In the genomic region with DNA sequence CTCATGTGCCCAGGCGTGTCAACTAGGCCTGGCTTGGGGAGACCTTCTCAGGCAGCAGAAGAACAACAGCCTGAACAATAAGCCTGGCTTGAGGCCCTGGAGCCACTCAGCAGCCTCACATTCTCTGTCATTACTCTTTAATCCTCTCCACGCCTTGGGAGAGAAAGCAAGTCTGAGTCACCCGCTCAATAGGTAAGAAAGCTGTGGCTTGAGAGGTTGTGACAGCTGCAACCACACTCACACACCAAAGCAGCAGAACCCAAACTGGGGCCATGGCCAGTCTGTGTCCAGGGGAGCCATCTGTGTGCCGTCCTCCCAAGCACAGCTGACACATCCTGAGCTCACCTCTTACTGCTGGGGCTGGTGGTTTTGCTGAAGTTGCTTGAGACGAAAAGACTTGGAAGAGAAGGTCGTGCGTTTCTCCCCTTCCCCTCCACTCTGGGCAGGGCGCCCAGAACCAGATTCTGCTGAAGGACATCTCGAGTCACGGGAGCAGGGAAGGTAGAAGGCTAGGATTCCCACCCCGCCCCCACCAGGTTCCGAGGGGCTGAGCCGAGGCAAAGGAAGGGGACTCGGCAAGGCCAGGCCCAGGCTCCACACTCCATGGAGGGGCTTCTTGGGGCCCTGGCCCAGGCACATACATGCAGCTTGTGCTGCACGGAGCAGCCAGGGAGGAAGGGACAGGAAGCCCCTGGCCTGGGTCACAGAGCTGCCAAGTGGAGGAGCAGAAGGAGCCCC, we compare ENCODE assay signal across 10 cellular contexts. TPM values are rescaled to one million over a fixed set of nuclear protein-coding genes. Genes with fewer than 3 reads are reported as not detected.
A peak's percentile ranks its signal among the peaks of the same experiment; 100 is the strongest.
DNase-seq lines count a peak whose midpoint lies in the region; ATAC-seq, FAIRE-seq and TF ChIP-seq lines count a peak whose summit lies in the region.
"Had no signal": no experiment of that assay in that cellular context is flagged by ENCODE, and none has a peak within 500 bp of the region (broad histone marks: within the 10 kb centered on the region; RNA-seq: fewer than 3 reads in every experiment).

No MANE protein-coding gene starts in this region.

- intact Hi-C loops in ovary (cut with DNase I) = no loop called here

- FAIRE-seq in H1 (lab: Jason Lieb, UNC) = no peak

- ATAC-seq in GM21619 (IDR thresholded peaks at IDR 0.05; ENCODE audit: unreplicated experiment) = no peak
- ATAC-seq in GM19455 (IDR thresholded peaks at IDR 0.05; ENCODE audit: unreplicated experiment) = no peak
- no peak for ATAC-seq in GM21515 (IDR thresholded peaks at IDR 0.05; ENCODE audit: unreplicated experiment)
- ATAC-seq: stimulated activated naive CD8-positive, alpha-beta T cell treated with anti-CD3 and anti-CD28 coated beads, Interleukin-15, amount 100 ng/mL, for 72 hours had no signal

- no peak overlapping the region for H3K27ac ChIP-seq in H1 (ENCODE audit: low read depth, low read length)
- no peak overlapping the region for H3K27ac ChIP-seq in ovary
- H3K27ac ChIP-seq: skin epidermis had no signal

- H4K5ac ChIP-seq in H1 (ENCODE audit: insufficient read length, low read depth, low read length) = no peak overlapping the region

- peaks cover 3% of the 10 kb centered on the region; the same call in 1 of the 2 replicates for H3K23me2 ChIP-seq in H1 (ENCODE audit: low read depth, low read length)

- H2BK5ac ChIP-seq in H1 (ENCODE audit: low read depth, low read length) = 0 out of 2 replicates have a peak overlapping the region, but pooled peaks have one; percentile 55

- TF ChIP-seq CTCF in H1 (IDR thresholded peaks at IDR 0.05; ENCODE audit: control extremely low read depth in 1 of 3, insufficient read depth in 1 of 3, low read depth in 1 of 3, low read length in 3 of 3) = no peak
- TF ChIP-seq CTCF in ovary (IDR thresholded peaks at IDR 0.05) = no peak

- no peak overlapping the region for H4K91ac ChIP-seq in H1 (replicated peaks; ENCODE audit: insufficient read length, low read length)

- H3K27me3 ChIP-seq in H1 (replicated peaks in 1 of 4; ENCODE audit: control insufficient read depth in 3 of 4, extremely low read depth in 1 of 4, insufficient read depth in 3 of 4, low read length in 3 of 4) = peaks cover 0 to 3% (median 1%) of the 10 kb centered on the region in 4 experiments; a peak in 3 of 7 replicates
- H3K27me3 ChIP-seq in ovary = no peaks in the 10 kb centered on the region

- no peaks in the 10 kb centered on the region for H4K20me1 ChIP-seq in H1 (replicated peaks in 1 of 2; ENCODE audit: control insufficient read depth in 1 of 2, insufficient read depth in 2 of 2, low read length in 2 of 2)

- no peak for TF ChIP-seq EP300 in H1 (IDR thresholded peaks at IDR 0.05; ENCODE audit: borderline replicate concordance in 1 of 2, low read depth in 2 of 2, low read length in 2 of 2)
- TF ChIP-seq EP300 in ovary (IDR thresholded peaks at IDR 0.05) = no peak

- peak overlapping the region; percentile 39; the same call in 1 of the 2 replicates for H3K18ac ChIP-seq in H1 (ENCODE audit: extremely low read depth, low read length)

- no peak overlapping the region for H3K23ac ChIP-seq in H1 (ENCODE audit: insufficient read length)

- peak overlapping the region; percentile 42; the same call in 1 of the 2 replicates for H2BK12ac ChIP-seq in H1 (ENCODE audit: low read depth, low read length)

- no peaks in the 10 kb centered on the region; the same call in 1 of the 2 replicates for H3K79me1 ChIP-seq in H1 (ENCODE audit: low read depth, low read length)

- CTCF ChIA-PET in H1 (lab: Charles Lee; ENCODE audit: partially characterized antibody) = interaction anchor here (0.6 to 13.7 kb wide), 11 partner anchors 13 to 259 kb away, joined by 3 to 178 read pairs (median 3); partner anchors contain the start of gene ZDHHC22

- no peak overlapping the region; a peak in 1 of 4 replicates for H3K4me2 ChIP-seq in H1 (ENCODE audit: insufficient read depth in 1 of 2, low read depth in 2 of 2, low read length in 2 of 2)

- no peak overlapping the region for H3K4me3 ChIP-seq in H1 (ENCODE audit: extremely low read depth in 1 of 4, insufficient read depth in 2 of 4, low read depth in 3 of 4, low read length in 4 of 4)
- H3K4me3 ChIP-seq in ovary = no peak overlapping the region
- H3K4me3 ChIP-seq: skin epidermis had no signal

- POLR2A ChIA-PET in H1 (lab: Charles Lee; ENCODE audit: partially characterized antibody) = interaction anchor here (0.9 kb wide), 1 partner anchor 35 kb away, joined by 3 read pairs; no protein-coding TSS in a partner anchor

- no peak overlapping the region for H2BK20ac ChIP-seq in H1 (ENCODE audit: low read length)

- WGBS in H1 (ENCODE audit: extremely low coverage in 1 of 2, insufficient coverage in 1 of 2, insufficient read length in 1 of 2, insufficient replicate concordance in 2 of 2, low coverage in 1 of 2, low lambda C conversion rate in 2 of 2, missing lambda C conversion rate in 1 of 2), 2 experiments = 77% methylated on average over 15 of the region's 15 CpGs; no CpG with 5 or more reads in 1 of the 2 experiments
- 13 to 22% (median 17%) methylated on average over 15 of the region's 15 CpGs for WGBS in ovary, 3 donors

- peak; percentile 9 for DNase-seq in GM04503 (ENCODE audit: low read depth)
- peak; percentile 8 for DNase-seq in NCI-H2227 treated with DMSO at 0.1 percent for 48 hours (lab: John Stamatoyannopoulos, UW)
- DNase-seq in H1 (ENCODE audit: low read depth in 1 of 2, low spot score in 2 of 2) = no peak
- DNase-seq in ovary = peak in 3 of 5 donors; percentile 29 to 50 (median 38)
- DNase-seq in cerebellar cortex (ENCODE audit: low spot score) = no peak
- DNase-seq: stimulated activated naive CD8-positive, alpha-beta T cell treated with anti-CD3 and anti-CD28 coated beads, Interleukin-15, amount 100 ng/mL, for 72 hours had no signal

- no peak overlapping the region for H2AFZ ChIP-seq in H1 (ENCODE audit: low read length)

- H2BK15ac ChIP-seq in H1 (ENCODE audit: low read length) = peak overlapping the region; percentile 47; the same call in 1 of the 2 replicates

- H3K4me1 ChIP-seq in H1 (replicated peaks in 1 of 4; ENCODE audit: control insufficient read depth in 3 of 4, insufficient read depth in 4 of 4, low read length in 3 of 4) = peaks cover 0 to 10% (median 3%) of the 10 kb centered on the region in 4 experiments; a peak in 6 of 7 replicates
- H3K4me1 ChIP-seq in ovary (ENCODE audit: insufficient read depth) = peaks cover 8% of the 10 kb centered on the region

- H3K36me3 ChIP-seq in H1 (ENCODE audit: control insufficient read depth in 2 of 4, insufficient read depth in 4 of 4, low read length in 3 of 4) (no peaks in the 10 kb centered on the region), ovary (no peaks in the 10 kb centered on the region)

- no peaks in the 10 kb centered on the region for H3K79me2 ChIP-seq in H1 (ENCODE audit: control insufficient read depth in 1 of 2, insufficient read depth in 2 of 2, low read length in 2 of 2)

- H3K56ac ChIP-seq in H1 (replicated peaks; ENCODE audit: insufficient read length, low read depth, low read length) = no peak overlapping the region

- no peaks in the 10 kb centered on the region for H3K9me3 ChIP-seq in H1 (ENCODE audit: insufficient read depth in 2 of 2, low read depth in 1 of 2, low read length in 1 of 2)
- no peaks in the 10 kb centered on the region for H3K9me3 ChIP-seq in ovary

- H2AK5ac ChIP-seq in H1 (ENCODE audit: low read depth, low read length) = no peak overlapping the region; the same call in 1 of the 2 replicates

- TF ChIP-seq POLR2A in H1 (IDR thresholded peaks at IDR 0.05; ENCODE audit: control extremely low read depth in 1 of 2, low read depth in 2 of 2, low read length in 2 of 2) (no peak), ovary (IDR thresholded peaks at IDR 0.05) (no peak)

- H4K8ac ChIP-seq in H1 (ENCODE audit: extremely low read depth, insufficient read depth, low read length) = peak overlapping the region; percentile 71

- H3K9ac ChIP-seq in H1 (replicated peaks in 1 of 4; ENCODE audit: extremely low read depth in 1 of 4, low read depth in 3 of 4, low read length in 3 of 4) = peak overlapping the region in 1 of 4 experiments; percentile 31; a peak in 1 of 7 replicates

- no peak overlapping the region for H2BK120ac ChIP-seq in H1 (replicated peaks; ENCODE audit: low read depth, low read length)

- no peak overlapping the region for H3K4ac ChIP-seq in H1 (replicated peaks; ENCODE audit: insufficient read length, low read depth, low read length)

- no peak for TF ChIP-seq RAD21 in H1 (IDR thresholded peaks at IDR 0.05 in 1 of 2, conservative IDR thresholded peaks at IDR 0.05 in 1 of 2; ENCODE audit: low read depth in 2 of 2, low read length in 2 of 2)

- H3K14ac ChIP-seq in H1 (ENCODE audit: insufficient read length) = no peak overlapping the region

TF ChIP-seq in H1, 55 proteins besides CTCF, POLR2A, EP300 and RAD21 (continues in another document):
- TF ChIP-seq POLR2AphosphoS5 (IDR thresholded peaks at IDR 0.05; ENCODE audit: low read depth, low read length) (no peak), CBX5 (IDR thresholded peaks at IDR 0.05; ENCODE audit: low read depth, low read length) (no peak)

RNA-seq across cellular contexts. Expression of gene TMEM63C, which starts 5.5 kb away (rescaled TPM):
- total RNA-seq in H1 (2021; fragmentation: NEBNext Ultra II Directional; extraction: Animal tissue kit (Norgen Biotek cat#: 25700)) = 7.0 and 7.6 TPM in 2 replicates
- polyA plus RNA-seq in H1 (2011; rRNA removed) (3.0 and 3.7 TPM in 2 replicates), ovary (1 to 10 TPM in 1 of 2 donors, under 1 TPM in 1; 0.16 to 1.7 TPM)
- polyA plus RNA-seq in H1 (2011; cell fraction: cytosol; rRNA removed) = 3.6 TPM
- polyA plus RNA-seq in H1 (2011; cell fraction: nucleus; rRNA removed) = 7.8 TPM
- 4.5 to 6.5 TPM (median 5.4 TPM) in 4 replicates for polyA plus RNA-seq in H1 (2012, experiment 1 of 2)
- 2.4 TPM for polyA plus RNA-seq in H1 (2012, experiment 2 of 2)
- polyA plus RNA-seq in H1 (2013, experiment 1 of 2) = 7.3 TPM
- polyA plus RNA-seq in H1 (2013, experiment 2 of 2) = 6.9 TPM
- 6.0 and 7.1 TPM in 2 replicates for polyA minus RNA-seq in H1 (2011; rRNA and poly(A)+ RNA removed)
- 4.5 TPM for polyA minus RNA-seq in H1 (2011; cell fraction: cytosol; rRNA and poly(A)+ RNA removed)
- 7.2 TPM for polyA minus RNA-seq in H1 (2011; cell fraction: nucleus; rRNA and poly(A)+ RNA removed)
- total RNA-seq in ovary = under 1 TPM in 6 of 7 donors, not detected in 1; 0.23 to 0.77 (median 0.25) TPM

RNA-seq across cellular contexts. Expression of gene ZDHHC22, which starts 45.5 kb away (rescaled TPM):
- 55.2 and 59.3 TPM in 2 replicates for total RNA-seq in H1 (2021; fragmentation: NEBNext Ultra II Directional; extraction: Animal tissue kit (Norgen Biotek cat#: 25700))
- polyA plus RNA-seq in H1 (2011; rRNA removed) (23.8 and 30.7 TPM in 2 replicates), ovary (under 1 TPM in 1 of 2 donors, not detected in 1; 0.02 TPM)
- 20.3 TPM for polyA plus RNA-seq in H1 (2011; cell fraction: cytosol; rRNA removed)
- polyA plus RNA-seq in H1 (2011; cell fraction: nucleus; rRNA removed) = 28.0 TPM
- 45.5 to 55.8 TPM (median 50.5 TPM) in 4 replicates for polyA plus RNA-seq in H1 (2012, experiment 1 of 2)
- polyA plus RNA-seq in H1 (2012, experiment 2 of 2) = 46.2 TPM
- polyA plus RNA-seq in H1 (2013, experiment 1 of 2) = 62.0 TPM
- polyA plus RNA-seq in H1 (2013, experiment 2 of 2) = 72.6 TPM
- polyA minus RNA-seq in H1 (2011; rRNA and poly(A)+ RNA removed) = 23.4 and 26.4 TPM in 2 replicates
- 10.2 TPM for polyA minus RNA-seq in H1 (2011; cell fraction: cytosol; rRNA and poly(A)+ RNA removed)
- 11.5 TPM for polyA minus RNA-seq in H1 (2011; cell fraction: nucleus; rRNA and poly(A)+ RNA removed)
- not detected for total RNA-seq in ovary

Comparison
In these comparisons a context has a peak if more than half of its experiments do, and no peak if none do; other contexts are left out.
1. DNase-seq: peak in GM04503 (single experiment), NCI-H2227 treated with DMSO at 0.1 percent for 48 hours (single experiment) and ovary (3 of 5); none in H1 (0 of 2) and cerebellar cortex (single experiment).
2. RNA of gene ZDHHC22, which starts 45.5 kb away (total RNA-seq): 55.2 to 59.3 TPM in H1; not detected in ovary; every median in the first group is over 10 times any median in the second.